In the genomic region with DNA sequence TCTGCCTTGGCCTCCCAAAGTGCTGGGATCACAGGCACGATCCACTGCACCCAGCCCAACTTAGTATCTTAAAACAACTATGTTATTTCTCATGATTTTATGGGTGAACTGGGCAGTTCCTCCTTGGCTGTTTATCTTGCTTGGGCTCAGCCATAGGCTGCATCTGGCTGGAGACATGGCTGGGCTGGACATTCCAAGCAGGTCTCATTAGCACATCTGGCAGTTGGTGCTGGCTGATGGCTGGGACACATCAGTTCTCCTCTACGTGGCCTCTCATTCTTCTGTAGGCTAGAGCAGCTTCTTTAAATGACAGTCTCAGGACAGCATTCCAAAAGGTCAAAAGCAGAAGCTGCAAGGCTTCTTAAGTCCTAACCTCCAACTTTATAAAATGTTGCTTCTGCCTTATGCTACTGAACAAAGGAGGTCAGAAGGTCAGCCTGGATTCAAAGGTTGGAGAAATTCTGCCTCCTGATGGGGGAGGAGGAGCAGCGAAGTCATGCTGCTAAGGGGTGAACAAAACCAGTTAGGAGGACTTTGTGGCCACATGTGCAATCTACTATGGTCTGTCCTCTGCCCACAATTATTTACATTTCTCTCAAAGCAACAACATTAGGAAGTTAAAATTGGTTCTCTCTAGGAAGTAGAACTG, we compare ENCODE assay signal across 1 cellular context.
A peak's percentile ranks its signal among the peaks of the same experiment; 100 is the strongest.
TF ChIP-seq lines count a peak whose summit lies in the region.

No MANE protein-coding gene starts in this region.

TF ChIP-seq in HepG2, 621 proteins besides CTCF, POLR2A, EP300 and RAD21 (continued from another document and continues in another):
- TF ChIP-seq ARID4A (CRISPR knock-in tag; IDR thresholded peaks at IDR 0.05; ENCODE audit: borderline replicate concordance) (no peak), ZNF414 (CRISPR knock-in tag; IDR thresholded peaks at IDR 0.05) (no peak), SMARCE1 (IDR thresholded peaks at IDR 0.05; ENCODE audit: borderline replicate concordance) (no peak), KLF16 (CRISPR knock-in tag; IDR thresholded peaks at IDR 0.05) (no peak), MXI1 (IDR thresholded peaks at IDR 0.05; ENCODE audit: borderline replicate concordance, low read depth, low read length) (0 out of 3 replicates have a peak, but pooled peaks have one; percentile 18), ARID5B (CRISPR knock-in tag; IDR thresholded peaks at IDR 0.05) (peak; percentile 81), ZNF607 (CRISPR knock-in tag; IDR thresholded peaks at IDR 0.05; ENCODE audit: borderline replicate concordance) (no peak), ZNF274 (CRISPR knock-in tag; IDR thresholded peaks at IDR 0.05) (no peak), SMAD3 (CRISPR knock-in tag; IDR thresholded peaks at IDR 0.05) (no peak), ZNF674 (CRISPR knock-in tag; IDR thresholded peaks at IDR 0.05; ENCODE audit: low read depth) (no peak), NCOR1 (IDR thresholded peaks at IDR 0.05; ENCODE audit: borderline replicate concordance, low read length) (peak; percentile 64; the same call in 1 of the 2 replicates), SAP130 (CRISPR knock-in tag; IDR thresholded peaks at IDR 0.05; ENCODE audit: low read depth) (peak; percentile 46), HNF4G (IDR thresholded peaks at IDR 0.05; ENCODE audit: borderline replicate concordance, low read depth, low read length) (peak; percentile 86), HNF4G (CRISPR knock-in tag; IDR thresholded peaks at IDR 0.05; ENCODE audit: borderline replicate concordance, low read depth) (peak; percentile 46; the same call in 1 of the 2 replicates), SP1 (IDR thresholded peaks at IDR 0.05) (no peak), SP1 (CRISPR knock-in tag; IDR thresholded peaks at IDR 0.05) (no peak), SOX6 (IDR thresholded peaks at IDR 0.05) (no peak), SOX6 (CRISPR knock-in tag; IDR thresholded peaks at IDR 0.05) (peak; percentile 81), ZNF253 (CRISPR knock-in tag; IDR thresholded peaks at IDR 0.05; ENCODE audit: borderline replicate concordance) (no peak), ZNF460 (CRISPR knock-in tag; IDR thresholded peaks at IDR 0.05; ENCODE audit: borderline replicate concordance) (no peak), KLF15 (CRISPR knock-in tag; IDR thresholded peaks at IDR 0.05; ENCODE audit: borderline replicate concordance) (no peak), MIER3 (CRISPR knock-in tag; IDR thresholded peaks at IDR 0.05; ENCODE audit: borderline replicate concordance) (no peak; the same call in 1 of the 2 replicates), ARID2 (CRISPR knock-in tag; IDR thresholded peaks at IDR 0.05; ENCODE audit: borderline replicate concordance) (no peak), MYC (CRISPR knock-in tag; IDR thresholded peaks at IDR 0.05; ENCODE audit: borderline replicate concordance) (no peak), HNRNPH1 (optimal IDR thresholded peaks at IDR 0.05; ENCODE audit: low read depth, low read length) (no peak), ZNF17 (CRISPR knock-in tag; IDR thresholded peaks at IDR 0.05) (no peak), CCAR2 (optimal IDR thresholded peaks at IDR 0.05; ENCODE audit: low read depth, low read length) (no peak), ZNF556 (CRISPR knock-in tag; IDR thresholded peaks at IDR 0.05; ENCODE audit: borderline replicate concordance) (no peak), ZNF430 (CRISPR knock-in tag; IDR thresholded peaks at IDR 0.05) (no peak), HMG20B (CRISPR knock-in tag; conservative IDR thresholded peaks at IDR 0.05) (no peak), GFI1 (CRISPR knock-in tag; IDR thresholded peaks at IDR 0.05; ENCODE audit: borderline replicate concordance) (no peak), NPAS2 (CRISPR knock-in tag; IDR thresholded peaks at IDR 0.05; ENCODE audit: borderline replicate concordance) (no peak), ZNF292 (CRISPR knock-in tag; IDR thresholded peaks at IDR 0.05; ENCODE audit: borderline replicate concordance, low read depth) (peak; percentile 38; the same call in 1 of the 2 replicates), CEBPB (IDR thresholded peaks at IDR 0.05; ENCODE audit: borderline replicate concordance, low read depth, low read length) (peak; percentile 16; the same call in 1 of the 2 replicates), PLRG1 (conservative IDR thresholded peaks at IDR 0.05) (no peak), ZSCAN9 (CRISPR knock-in tag; IDR thresholded peaks at IDR 0.05; ENCODE audit: borderline replicate concordance) (no peak), CBX5 (CRISPR knock-in tag; IDR thresholded peaks at IDR 0.05; ENCODE audit: borderline replicate concordance) (no peak), HCFC1 (IDR thresholded peaks at IDR 0.05; ENCODE audit: low read depth, low read length) (no peak), FOSL1 (CRISPR knock-in tag; IDR thresholded peaks at IDR 0.05; ENCODE audit: borderline replicate concordance) (no peak), POLR2AphosphoS5 (IDR thresholded peaks at IDR 0.05; ENCODE audit: low read depth, low read length) (no peak), CREM (IDR thresholded peaks at IDR 0.05) (no peak; the same call in 1 of the 2 replicates), CREM (CRISPR knock-in tag; IDR thresholded peaks at IDR 0.05) (no peak), ATRX (CRISPR knock-in tag; IDR thresholded peaks at IDR 0.05; ENCODE audit: borderline replicate concordance) (no peak), SKI (IDR thresholded peaks at IDR 0.05; ENCODE audit: partially characterized antibody) (no peak), KLF6 (CRISPR knock-in tag; IDR thresholded peaks at IDR 0.05) (no peak), KDM6A (CRISPR knock-in tag; IDR thresholded peaks at IDR 0.05; ENCODE audit: low read depth) (0 out of 2 replicates have a peak, but pooled peaks have one; percentile 15), MIER2 (CRISPR knock-in tag; IDR thresholded peaks at IDR 0.05) (no peak), FOXP1 (IDR thresholded peaks at IDR 0.05) (no peak), FOXP1 (CRISPR knock-in tag; IDR thresholded peaks at IDR 0.05) (peak; percentile 71), ZSCAN25 (CRISPR knock-in tag; IDR thresholded peaks at IDR 0.05) (peak; percentile 9; the same call in 1 of the 2 replicates), FOXK1 (CRISPR knock-in tag; IDR thresholded peaks at IDR 0.05; ENCODE audit: borderline replicate concordance, low read depth) (peak; percentile 47; the same call in 1 of the 2 replicates), ZNF3 (CRISPR knock-in tag; IDR thresholded peaks at IDR 0.05) (no peak), ZNF644 (CRISPR knock-in tag; IDR thresholded peaks at IDR 0.05; ENCODE audit: low read depth) (0 out of 2 replicates have a peak, but pooled peaks have one; percentile 37), RARA (CRISPR knock-in tag; IDR thresholded peaks at IDR 0.05) (peak; percentile 88), TEAD3 (CRISPR knock-in tag; optimal IDR thresholded peaks at IDR 0.05; ENCODE audit: borderline replicate concordance) (peak; percentile 35), ETV6 (CRISPR knock-in tag; conservative IDR thresholded peaks at IDR 0.05) (no peak), FOSL2 (CRISPR knock-in tag; IDR thresholded peaks at IDR 0.05) (peak; percentile 47)
- TF ChIP-seq, protein P1, sequence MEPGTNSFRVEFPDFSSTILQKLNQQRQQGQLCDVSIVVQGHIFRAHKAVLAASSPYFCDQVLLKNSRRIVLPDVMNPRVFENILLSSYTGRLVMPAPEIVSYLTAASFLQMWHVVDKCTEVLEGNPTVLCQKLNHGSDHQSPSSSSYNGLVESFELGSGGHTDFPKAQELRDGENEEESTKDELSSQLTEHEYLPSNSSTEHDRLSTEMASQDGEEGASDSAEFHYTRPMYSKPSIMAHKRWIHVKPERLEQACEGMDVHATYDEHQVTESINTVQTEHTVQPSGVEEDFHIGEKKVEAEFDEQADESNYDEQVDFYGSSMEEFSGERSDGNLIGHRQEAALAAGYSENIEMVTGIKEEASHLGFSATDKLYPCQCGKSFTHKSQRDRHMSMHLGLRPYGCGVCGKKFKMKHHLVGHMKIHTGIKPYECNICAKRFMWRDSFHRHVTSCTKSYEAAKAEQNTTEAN (CRISPR knock-in tag; conservative IDR thresholded peaks at IDR 0.05): no peak
- TF ChIP-seq, protein P2, sequence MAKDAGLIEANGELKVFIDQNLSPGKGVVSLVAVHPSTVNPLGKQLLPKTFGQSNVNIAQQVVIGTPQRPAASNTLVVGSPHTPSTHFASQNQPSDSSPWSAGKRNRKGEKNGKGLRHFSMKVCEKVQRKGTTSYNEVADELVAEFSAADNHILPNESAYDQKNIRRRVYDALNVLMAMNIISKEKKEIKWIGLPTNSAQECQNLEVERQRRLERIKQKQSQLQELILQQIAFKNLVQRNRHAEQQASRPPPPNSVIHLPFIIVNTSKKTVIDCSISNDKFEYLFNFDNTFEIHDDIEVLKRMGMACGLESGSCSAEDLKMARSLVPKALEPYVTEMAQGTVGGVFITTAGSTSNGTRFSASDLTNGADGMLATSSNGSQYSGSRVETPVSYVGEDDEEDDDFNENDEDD (CRISPR knock-in tag; IDR thresholded peaks at IDR 0.05; ENCODE audit: borderline replicate concordance): no peak
- TF ChIP-seq, protein P3, sequence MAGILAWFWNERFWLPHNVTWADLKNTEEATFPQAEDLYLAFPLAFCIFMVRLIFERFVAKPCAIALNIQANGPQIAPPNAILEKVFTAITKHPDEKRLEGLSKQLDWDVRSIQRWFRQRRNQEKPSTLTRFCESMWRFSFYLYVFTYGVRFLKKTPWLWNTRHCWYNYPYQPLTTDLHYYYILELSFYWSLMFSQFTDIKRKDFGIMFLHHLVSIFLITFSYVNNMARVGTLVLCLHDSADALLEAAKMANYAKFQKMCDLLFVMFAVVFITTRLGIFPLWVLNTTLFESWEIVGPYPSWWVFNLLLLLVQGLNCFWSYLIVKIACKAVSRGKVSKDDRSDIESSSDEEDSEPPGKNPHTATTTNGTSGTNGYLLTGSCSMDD (CRISPR knock-in tag; IDR thresholded peaks at IDR 0.05): no peak
- TF ChIP-seq, protein P4, sequence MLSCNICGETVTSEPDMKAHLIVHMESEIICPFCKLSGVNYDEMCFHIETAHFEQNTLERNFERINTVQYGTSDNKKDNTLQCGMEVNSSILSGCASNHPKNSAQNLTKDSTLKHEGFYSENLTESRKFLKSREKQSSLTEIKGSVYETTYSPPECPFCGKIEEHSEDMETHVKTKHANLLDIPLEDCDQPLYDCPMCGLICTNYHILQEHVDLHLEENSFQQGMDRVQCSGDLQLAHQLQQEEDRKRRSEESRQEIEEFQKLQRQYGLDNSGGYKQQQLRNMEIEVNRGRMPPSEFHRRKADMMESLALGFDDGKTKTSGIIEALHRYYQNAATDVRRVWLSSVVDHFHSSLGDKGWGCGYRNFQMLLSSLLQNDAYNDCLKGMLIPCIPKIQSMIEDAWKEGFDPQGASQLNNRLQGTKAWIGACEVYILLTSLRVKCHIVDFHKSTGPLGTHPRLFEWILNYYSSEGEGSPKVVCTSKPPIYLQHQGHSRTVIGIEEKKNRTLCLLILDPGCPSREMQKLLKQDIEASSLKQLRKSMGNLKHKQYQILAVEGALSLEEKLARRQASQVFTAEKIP (CRISPR knock-in tag; IDR thresholded peaks at IDR 0.05; ENCODE audit: borderline replicate concordance): no peak
